In genomic region chr12:106135781-106136180, GRCh38 we compare ENCODE assay signal across 8 cellular contexts. TPM values are rescaled to one million over a fixed set of nuclear protein-coding genes. Genes with fewer than 3 reads are reported as not detected.
DNase-seq lines count a peak whose midpoint lies in the region; ATAC-seq and TF ChIP-seq lines count a peak whose summit lies in the region.

No MANE protein-coding gene starts in this region.

- H2AFZ ChIP-seq in PC-9 = peak overlapping the region; percentile 49
- H2AFZ ChIP-seq in fibroblast of lung (ENCODE audit: low read length) = no peak overlapping the region
- no peak overlapping the region for H2AFZ ChIP-seq in trophoblast cell (ENCODE audit: insufficient read depth, low read length, poor library complexity)

- no TSS peak for BruUV-seq in PC-9 (replicated peaks; lab: Mats Ljungman, UMichigan)

- POLR2A ChIA-PET in PC-9 (lab: Charles Lee; ENCODE audit: unreplicated experiment) = interaction anchor here (0.6 kb wide), 1 partner anchor 106 kb away, joined by 3 read pairs; no protein-coding TSS in a partner anchor

- no peak for TF ChIP-seq CTCF in PC-9 (conservative IDR thresholded peaks at IDR 0.05)
- TF ChIP-seq CTCF in fibroblast of lung (conservative IDR thresholded peaks at IDR 0.05 in 1 of 2, IDR thresholded peaks at IDR 0.05 in 1 of 2; ENCODE audit: low read depth in 1 of 2, low read length in 2 of 2) = no peak

- H2BK120ac ChIP-seq in trophoblast cell (ENCODE audit: insufficient read depth, low read length, poor library complexity) = peak overlapping the region; percentile 87

- H3K4me3 ChIP-seq in PC-9 = peak overlapping the region; percentile 78
- peak overlapping the region in 2 of 4 experiments; percentile 13 to 30 for H3K4me3 ChIP-seq in fibroblast of lung (replicated peaks in 1 of 4; ENCODE audit: control extremely low read depth in 1 of 4, insufficient read depth in 1 of 4, low read depth in 3 of 4, low read length in 4 of 4)
- peak overlapping the region; percentile 52 for H3K4me3 ChIP-seq in trophoblast cell (ENCODE audit: low read depth, low read length)

- no peak for ATAC-seq in HG02938 (IDR thresholded peaks at IDR 0.05; ENCODE audit: unreplicated experiment)

- H3K4me2 ChIP-seq in PC-9 (peak overlapping the region; percentile 80), fibroblast of lung (ENCODE audit: extremely low read depth, insufficient read depth, low read length) (peak overlapping the region; percentile 60), trophoblast cell (ENCODE audit: low read length) (peak overlapping the region; percentile 91)

- H3K27ac ChIP-seq in PC-9 = peak overlapping the region; percentile 11; the same call in 1 of the 2 replicates
- no peak overlapping the region for H3K27ac ChIP-seq in fibroblast of lung (ENCODE audit: insufficient read depth, low read length)
- H3K27ac ChIP-seq in trophoblast cell (ENCODE audit: low read depth, low read length) = peak overlapping the region; percentile 47

- H2BK12ac ChIP-seq in trophoblast cell (ENCODE audit: low read length) = peak overlapping the region; percentile 71

- no peaks in the 10 kb centered on the region for H3K9me3 ChIP-seq in PC-9 (ENCODE audit: insufficient read depth, low read depth)
- no peaks in the 10 kb centered on the region for H3K9me3 ChIP-seq in fibroblast of lung (ENCODE audit: control insufficient read depth, insufficient read depth, low read depth, low read length)
- no peaks in the 10 kb centered on the region for H3K9me3 ChIP-seq in trophoblast cell (ENCODE audit: insufficient read depth, low read depth, low read length)

- H4K20me1 ChIP-seq in PC-9 (ENCODE audit: insufficient read depth) (no peaks in the 10 kb centered on the region), fibroblast of lung (ENCODE audit: control insufficient read depth, extremely low read depth, insufficient read depth, low read length) (no peaks in the 10 kb centered on the region)

- H3K27me3 ChIP-seq in PC-9 (ENCODE audit: insufficient read depth, low read depth) (no peaks in the 10 kb centered on the region), fibroblast of lung (ENCODE audit: control insufficient read depth, insufficient read depth, low read length) (no peaks in the 10 kb centered on the region), trophoblast cell (ENCODE audit: insufficient read depth, low read length) (no peaks in the 10 kb centered on the region)

- CTCF ChIA-PET in PC-9 (lab: Charles Lee) = interaction anchor here (1.1 to 1.6 kb wide), 3 partner anchors 13 to 574 kb away, joined by 5 to 6 read pairs (median 5); no protein-coding TSS in a partner anchor

- peak; percentile 67 for DNase-seq in DMS53 treated with DMSO at 0.1 percent for 48 hours (lab: John Stamatoyannopoulos, UW; ENCODE audit: unreplicated experiment)
- peak in 1 of 2 experiments; percentile 69 for DNase-seq in PC-9
- DNase-seq in fibroblast of lung (ENCODE audit: low read depth in 2 of 2) = peak; percentile 37 to 67
- no peak for DNase-seq in trophoblast cell
- DNase-seq in H4 (ENCODE audit: low spot score) = no peak
- DNase-seq in occipital lobe (lab: John Stamatoyannopoulos, UW) = no peak
- no peak for DNase-seq in Kasumi-1 (lab: John Stamatoyannopoulos, UW)

- peak overlapping the region; percentile 72 for H3K14ac ChIP-seq in trophoblast cell (ENCODE audit: low read length)

- no CpG with 5 or more reads among the region's 4 CpGs for WGBS in trophoblast cell (ENCODE audit: extremely low coverage, insufficient coverage, insufficient read length)

- no peak overlapping the region for H3K9ac ChIP-seq in fibroblast of lung (ENCODE audit: insufficient read depth, low read length)
- H3K9ac ChIP-seq in trophoblast cell (ENCODE audit: low read length) = peak overlapping the region; percentile 82

- H3K18ac ChIP-seq in trophoblast cell (ENCODE audit: low read length) = no peak overlapping the region

- no peaks in the 10 kb centered on the region for H3K9me2 ChIP-seq in PC-9 (ENCODE audit: insufficient read depth)

- H3K36me3 ChIP-seq in PC-9 (ENCODE audit: low read depth) (no peaks in the 10 kb centered on the region), fibroblast of lung (ENCODE audit: control insufficient read depth, insufficient read depth, low read length) (no peaks in the 10 kb centered on the region), trophoblast cell (ENCODE audit: control insufficient read depth in 1 of 2, insufficient read depth in 2 of 2, low read length in 2 of 2) (peaks cover 5% of the 10 kb centered on the region in 2 experiments)

- peak overlapping the region; percentile 61 for H4K8ac ChIP-seq in trophoblast cell (ENCODE audit: low read depth, low read length)

- H3F3A ChIP-seq in PC-9 (ENCODE audit: insufficient read depth, low read depth) = peaks cover 10% of the 10 kb centered on the region; the same call in 1 of the 2 replicates

- H3K79me1 ChIP-seq in trophoblast cell (ENCODE audit: low read length) = peaks cover 48% of the 10 kb centered on the region

- H4K12ac ChIP-seq in trophoblast cell (ENCODE audit: low read depth, low read length) = no peak overlapping the region

- H2AK5ac ChIP-seq in trophoblast cell (ENCODE audit: low read length) = no peak overlapping the region

- peaks cover 65% of the 10 kb centered on the region for H3K4me1 ChIP-seq in PC-9 (replicated peaks; ENCODE audit: insufficient read depth)
- peaks cover 30% of the 10 kb centered on the region for H3K4me1 ChIP-seq in fibroblast of lung (ENCODE audit: control insufficient read depth, extremely low read depth, insufficient read depth, low read length)
- H3K4me1 ChIP-seq in trophoblast cell (ENCODE audit: control insufficient read depth in 1 of 2, insufficient read depth in 2 of 2, low read length in 2 of 2) = peaks cover 23 to 34% of the 10 kb centered on the region in 2 experiments

- peak overlapping the region; percentile 77 for H2BK5ac ChIP-seq in trophoblast cell (ENCODE audit: low read depth, low read length, poor library complexity)

- H3K79me2 ChIP-seq in PC-9 (ENCODE audit: low read depth) (peaks cover 92% of the 10 kb centered on the region), fibroblast of lung (ENCODE audit: control insufficient read depth, insufficient read depth, low read length) (peaks cover 8% of the 10 kb centered on the region), trophoblast cell (ENCODE audit: control insufficient read depth, insufficient read depth, low read length, poor library complexity) (peaks cover 64% of the 10 kb centered on the region)

- H3K23ac ChIP-seq in trophoblast cell (ENCODE audit: low read length) = no peak overlapping the region

- intact Hi-C loops in PC-9 (cut with micrococcal nuclease; ENCODE audit: unreplicated experiment) = loop anchor here (1.0 to 10.0 kb wide), 7 partner anchors 72 to 715 kb away; partner anchors contain the start of gene TCP11L2

- peak overlapping the region; percentile 89 for H4K91ac ChIP-seq in trophoblast cell (ENCODE audit: low read depth, low read length)

- H3K4ac ChIP-seq in trophoblast cell (ENCODE audit: low read depth, low read length) = peak overlapping the region; percentile 95

RNA-seq across cellular contexts. Expression of gene NUAK1, which starts 3.0 kb away (rescaled TPM):
- total RNA-seq in PC-9 (2021) = 7.9 and 8.3 TPM in 2 replicates
- total RNA-seq in fibroblast of lung = 4.6 and 5.1 TPM in 2 replicates
- polyA plus RNA-seq in fibroblast of lung = 4.6 and 20.7 TPM in 2 replicates
- polyA plus RNA-seq in fibroblast of lung (2012) = 3.3 and 17.2 TPM in 2 replicates
- polyA minus RNA-seq in fibroblast of lung (ENCODE audit: low replicate concordance) = 6.4 and 24.2 TPM in 2 replicates
- polyA plus RNA-seq in trophoblast cell (2013) = 34.0 and 34.8 TPM in 2 replicates
- total RNA-seq in H4 (2014; rRNA removed; shearing (Covaris generic)) = 7.6 and 9.4 TPM in 2 replicates
- 40.6 TPM for total RNA-seq in occipital lobe

Comparison
In these comparisons a context has a peak if more than half of its experiments do, and no peak if none do; other contexts are left out.
1. DNase-seq: peak in DMS53 treated with DMSO at 0.1 percent for 48 hours (single experiment) and fibroblast of lung (2 of 2); none in trophoblast cell (0 of 2), H4 (single experiment), occipital lobe (single experiment) and Kasumi-1 (0 of 2).
2. Peak in every context shown above with its lines, with median percentiles within 50 percentile points of each other: H3K4me2 ChIP-seq.